ENCODE assay signal across 32 cellular contexts in genomic region chr10:61423178-61423577, GRCh38. TPM values are rescaled to one million over a fixed set of nuclear protein-coding genes. Genes with fewer than 3 reads are reported as not detected.
"Had no signal": no experiment of that assay in that cellular context is flagged by ENCODE, and none has a peak within 500 bp of the region (broad histone marks: within the 10 kb centered on the region; RNA-seq: fewer than 3 reads in every experiment).

No MANE protein-coding gene starts in this region.

- H3K27me3 ChIP-seq: brain microvascular endothelial cell, esophagus squamous epithelium had no signal

- H3K4me3 ChIP-seq: esophagus squamous epithelium had no signal

- FAIRE-seq: astrocyte, bronchial epithelial cell, endothelial cell of umbilical vein had no signal

- H3K27ac ChIP-seq: brain microvascular endothelial cell, epithelial cell of prostate, esophagus squamous epithelium had no signal

- H3K36me3 ChIP-seq: brain microvascular endothelial cell, esophagus squamous epithelium had no signal

- H3K4me1 ChIP-seq: esophagus squamous epithelium had no signal

- ATAC-seq: activated CD4-positive, alpha-beta T cell treated with anti-CD3 and anti-CD28 coated beads for 36 hours; activated CD8-positive, alpha-beta memory T cell treated with anti-CD3 and anti-CD28 coated beads, Interleukin-2, amount 10 ng/mL, durations not matched to agents 7 days and 5 days; activated CD8-positive, alpha-beta T cell treated with anti-CD3 and anti-CD28 coated beads, Interleukin-2, amount 10 ng/mL, durations not matched to agents 7 days and 5 days; effector memory CD8-positive, alpha-beta T cell had no signal

- DNase-seq: activated CD4-positive, alpha-beta memory T cell treated with anti-CD3 and anti-CD28 coated beads for 36 hours; activated CD4-positive, alpha-beta T cell treated with anti-CD3 and anti-CD28 coated beads for 36 hours; activated CD4-positive, alpha-beta T cell treated with anti-CD3 and anti-CD28 coated beads, Interleukin-2, amount 10 ng/mL, durations not matched to agents 24 days and 14 days; activated CD4-positive, CD25-positive, alpha-beta regulatory T cell; activated CD4-positive, CD25-positive, alpha-beta regulatory T cell treated with anti-CD3 and anti-CD28 coated beads, Interleukin-2, amount 50 U/mL, for 72 hours; activated CD8-positive, alpha-beta memory T cell treated with anti-CD3 and anti-CD28 coated beads, Interleukin-2, amount 10 ng/mL, durations not matched to agents 7 days and 5 days; activated CD8-positive, alpha-beta memory T cell treated with anti-CD3 and anti-CD28 coated beads, Interleukin-2, amount 50 U/mL, for 4 hours; activated CD8-positive, alpha-beta T cell treated with anti-CD3 and anti-CD28 coated beads, Interleukin-2, amount 10 ng/mL, durations not matched to agents 7 days and 5 days; activated effector memory CD4-positive, alpha-beta T cell treated with anti-CD3 and anti-CD28 coated beads, Interleukin-2, amount 50 U/mL, for 16 hours; activated naive CD4-positive, alpha-beta T cell; activated naive CD4-positive, alpha-beta T cell treated with anti-CD3 and anti-CD28 coated beads, Interleukin-2, amount 10 ng/mL, durations not matched to agents 7 days and 5 days; activated T-cell treated with anti-CD3 and anti-CD28 coated beads, Interleukin-2, amount 50 U/mL, for 1 hour; activated T-cell treated with anti-CD3 and anti-CD28 coated beads, Interleukin-2, amount 50 U/mL, for 48 hours; amniotic stem cell; anterior cingulate cortex; brain microvascular endothelial cell; cortex of kidney; dermis blood vessel endothelial cell; effector CD4-positive, alpha-beta T cell; effector memory CD8-positive, alpha-beta T cell; esophagus squamous epithelium; foreskin melanocyte; head of caudate nucleus; T-helper 2 cell had no signal

RNA-seq across cellular contexts. Expression of gene TMEM26, which starts 30.0 kb away (rescaled TPM):
- total RNA-seq: activated CD4-positive, alpha-beta memory T cell treated with anti-CD3 and anti-CD28 coated beads for 36 hours; activated CD4-positive, alpha-beta T cell treated with anti-CD3 and anti-CD28 coated beads for 36 hours; activated CD4-positive, alpha-beta T cell treated with anti-CD3 and anti-CD28 coated beads, Interleukin-2, amount 10 ng/mL, durations not matched to agents 24 days and 14 days; activated CD8-positive, alpha-beta memory T cell treated with anti-CD3 and anti-CD28 coated beads for 36 hours; activated CD8-positive, alpha-beta memory T cell treated with anti-CD3 and anti-CD28 coated beads, Interleukin-2, amount 10 ng/mL, durations not matched to agents 7 days and 5 days; activated CD8-positive, alpha-beta T cell treated with anti-CD3 and anti-CD28 coated beads, Interleukin-2, amount 10 ng/mL, durations not matched to agents 7 days and 5 days; activated T-helper 1 cell treated with anti-CD3 and anti-CD28 coated beads, Interleukin-12 subunit alpha, Interleukin-12 subunit beta, Interleukin-2, Interleukin-4 antibody, amounts not matched to agents 30 ng/mL and 10 ng/mL and 1 ng/mL, durations not matched to agents 14 hours and 24 hours and 36 hours; activated T-helper 2 cell treated with anti-CD3 and anti-CD28 coated beads, Interferon-gamma antibody, Interleukin-2, Interleukin-4, amounts not matched to agents 10 μg/mL and 5 μg/mL and 100 μg/mL, durations not matched to agents 14 hours and 24 hours and 36 hours; dermis blood vessel endothelial cell; T-helper 1 cell treated with Interleukin-12 subunit alpha and Interleukin-12 subunit beta and Interleukin-4 antibody, amounts not matched to agents 30 ng/mL and 1 ng/mL, for 36 hours had no signal
